14 cellular contexts compared by ENCODE assay signal in the genomic region with DNA sequence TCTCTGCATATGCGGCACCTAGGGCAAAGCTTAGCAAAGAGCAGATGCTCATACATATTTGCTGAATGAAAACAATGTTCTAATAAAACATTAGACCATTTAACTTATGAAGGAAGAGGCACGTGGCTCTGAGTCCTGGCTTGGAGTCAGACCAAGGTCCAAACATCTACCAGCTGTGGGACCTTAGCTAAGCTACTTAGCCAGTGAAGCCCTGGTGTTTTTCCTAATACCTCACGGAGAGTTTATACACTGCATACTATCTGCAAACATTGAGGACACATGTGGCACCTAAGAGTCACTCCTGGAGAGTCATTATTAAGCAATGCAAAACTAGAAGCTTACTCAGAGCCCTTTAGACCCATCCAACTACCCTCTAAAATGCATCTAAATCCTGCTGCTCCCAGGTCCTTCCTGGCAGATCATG. TPM values are rescaled to one million over a fixed set of nuclear protein-coding genes. Genes with fewer than 3 reads are reported as not detected.
DNase-seq lines count a peak whose midpoint lies in the region; ATAC-seq and TF ChIP-seq lines count a peak whose summit lies in the region.
"Had no signal": no experiment of that assay in that cellular context is flagged by ENCODE, and none has a peak within 500 bp of the region (broad histone marks: within the 10 kb centered on the region; RNA-seq: fewer than 3 reads in every experiment).

No MANE protein-coding gene starts in this region.

- H3K4me1 ChIP-seq in liver (ENCODE audit: control insufficient read depth in 4 of 4, insufficient read depth in 4 of 4, low read length in 3 of 4), result peaks cover 4 to 28% (median 17%) of the 10 kb centered on the region in 4 donors
- no peaks in the 10 kb centered on the region for H3K4me1 ChIP-seq in testis

- no peak for TF ChIP-seq CTCF in coronary artery (IDR thresholded peaks at IDR 0.05)
- TF ChIP-seq CTCF in liver (IDR thresholded peaks at IDR 0.05; ENCODE audit: low read depth, low read length, missing input control), result no peak
- no peak for TF ChIP-seq CTCF in testis (IDR thresholded peaks at IDR 0.05)

- intact Hi-C loops in testis (cut with DNase I; ENCODE audit: low total_unique reads), result no loop called here

- no peak for TF ChIP-seq RAD21 in liver (IDR thresholded peaks at IDR 0.05)

- DNase-seq in LHCN-M2 (ENCODE audit: low read depth) (peak; percentile 84), coronary artery (ENCODE audit: low spot score) (no peak), testis (peak; percentile 45), T1000 (lab: John Stamatoyannopoulos, UW) (no peak), inferior parietal cortex (ENCODE audit: extremely low spot score) (no peak)
- DNase-seq: amniotic stem cell, GDM1, occipital lobe had no signal

- no peak for TF ChIP-seq POLR2A in testis (IDR thresholded peaks at IDR 0.05)

- H3K27me3 ChIP-seq in liver (ENCODE audit: control insufficient read depth in 4 of 4, insufficient read depth in 4 of 4, low read length in 3 of 4), result no peaks in the 10 kb centered on the region
- H3K27me3 ChIP-seq in testis, result no peaks in the 10 kb centered on the region

- H3K4me3 ChIP-seq in coronary artery (no peak overlapping the region), liver (ENCODE audit: low read depth in 1 of 3, low read length in 3 of 3) (no peak overlapping the region), testis (no peak overlapping the region)
- H3K4me3 ChIP-seq: SK-N-MC had no signal

- H3K9ac ChIP-seq in liver (ENCODE audit: low read depth in 1 of 2, low read length in 2 of 2), result no peak overlapping the region

- H3K36me3 ChIP-seq in liver (ENCODE audit: control insufficient read depth in 4 of 4, insufficient read depth in 3 of 4, low read depth in 1 of 4, low read length in 3 of 4), result no peaks in the 10 kb centered on the region
- no peaks in the 10 kb centered on the region for H3K36me3 ChIP-seq in testis (ENCODE audit: low read depth, missing control alignments)

- WGBS in liver, result 51% methylated on average over 3 of the region's 3 CpGs
- WGBS in testis, 2 donors, result 44 to 55% methylated on average over 3 of the region's 3 CpGs

- no peaks in the 10 kb centered on the region for H3K9me3 ChIP-seq in liver (ENCODE audit: control insufficient read depth in 4 of 4, low read length in 3 of 4)
- H3K9me3 ChIP-seq in testis, result no peaks in the 10 kb centered on the region

- H3K27ac ChIP-seq in coronary artery (peak overlapping the region; percentile 40 to 64), liver (ENCODE audit: low read depth in 1 of 2, low read length in 2 of 2) (no peak overlapping the region), testis (no peak overlapping the region)
- H3K27ac ChIP-seq: SK-N-MC had no signal

- no peak for ATAC-seq in HG03039 (IDR thresholded peaks at IDR 0.05; ENCODE audit: unreplicated experiment)
- ATAC-seq in GM18909 (IDR thresholded peaks at IDR 0.05; ENCODE audit: poor library complexity, unreplicated experiment), result no peak

TF ChIP-seq in liver, 16 proteins besides CTCF, POLR2A, EP300 and RAD21:
- TF ChIP-seq HNF4A (conservative IDR thresholded peaks at IDR 0.05) (peak; percentile 19 to 59), NR2F2 (IDR thresholded peaks at IDR 0.05) (no peak)

RNA-seq across cellular contexts. Expression of gene PDGFC, which starts 9.0 kb away (rescaled TPM):
- total RNA-seq in LHCN-M2 (2014; rRNA removed), result 89.3 and 107 TPM in 2 replicates
- 68.1 TPM for polyA plus RNA-seq in LHCN-M2 (2012)
- total RNA-seq in liver, result 10 to 100 TPM; 11.1 to 25.7 TPM
- 1 to 10 TPM; 5.8 to 8.3 TPM for polyA plus RNA-seq in liver
- 1 to 10 TPM; 7.8 to 9.4 TPM for total RNA-seq in testis
- polyA plus RNA-seq in testis (ENCODE audit: insufficient read depth, low read depth, low replicate concordance), result 13.8 TPM
- total RNA-seq: activated CD8-positive, alpha-beta memory T cell treated with anti-CD3 and anti-CD28 coated beads for 36 hours had no signal
- polyA plus RNA-seq: IgD-negative memory B cell had no signal

Comparison
In these comparisons a context has a peak if more than half of its experiments do, and no peak if none do; other contexts are left out.
1. DNase-seq: peak in LHCN-M2 (single experiment) and testis (single experiment); none in coronary artery (single experiment), T1000 (single experiment) and inferior parietal cortex (single experiment).
2. H3K27ac ChIP-seq: peak in coronary artery (2 of 2); none in liver (0 of 2) and testis (0 of 2).